Comparison of ENCODE assay signal across 1 cellular context in genomic region chr19:54425382-54425723, GRCh38.
TF ChIP-seq lines count a peak whose summit lies in the region.

No MANE protein-coding gene starts in this region.

TF ChIP-seq in K562, 482 proteins besides CTCF, POLR2A, EP300 and RAD21:
- TF ChIP-seq NFRKB (IDR thresholded peaks at IDR 0.05; ENCODE audit: low read depth) (no peak), MTA1 (IDR thresholded peaks at IDR 0.05; ENCODE audit: borderline replicate concordance) (no peak), HMBOX1 (IDR thresholded peaks at IDR 0.05) (peak; percentile 70)
